Comparison of ENCODE assay signal across 1 cellular context in the genomic region with DNA sequence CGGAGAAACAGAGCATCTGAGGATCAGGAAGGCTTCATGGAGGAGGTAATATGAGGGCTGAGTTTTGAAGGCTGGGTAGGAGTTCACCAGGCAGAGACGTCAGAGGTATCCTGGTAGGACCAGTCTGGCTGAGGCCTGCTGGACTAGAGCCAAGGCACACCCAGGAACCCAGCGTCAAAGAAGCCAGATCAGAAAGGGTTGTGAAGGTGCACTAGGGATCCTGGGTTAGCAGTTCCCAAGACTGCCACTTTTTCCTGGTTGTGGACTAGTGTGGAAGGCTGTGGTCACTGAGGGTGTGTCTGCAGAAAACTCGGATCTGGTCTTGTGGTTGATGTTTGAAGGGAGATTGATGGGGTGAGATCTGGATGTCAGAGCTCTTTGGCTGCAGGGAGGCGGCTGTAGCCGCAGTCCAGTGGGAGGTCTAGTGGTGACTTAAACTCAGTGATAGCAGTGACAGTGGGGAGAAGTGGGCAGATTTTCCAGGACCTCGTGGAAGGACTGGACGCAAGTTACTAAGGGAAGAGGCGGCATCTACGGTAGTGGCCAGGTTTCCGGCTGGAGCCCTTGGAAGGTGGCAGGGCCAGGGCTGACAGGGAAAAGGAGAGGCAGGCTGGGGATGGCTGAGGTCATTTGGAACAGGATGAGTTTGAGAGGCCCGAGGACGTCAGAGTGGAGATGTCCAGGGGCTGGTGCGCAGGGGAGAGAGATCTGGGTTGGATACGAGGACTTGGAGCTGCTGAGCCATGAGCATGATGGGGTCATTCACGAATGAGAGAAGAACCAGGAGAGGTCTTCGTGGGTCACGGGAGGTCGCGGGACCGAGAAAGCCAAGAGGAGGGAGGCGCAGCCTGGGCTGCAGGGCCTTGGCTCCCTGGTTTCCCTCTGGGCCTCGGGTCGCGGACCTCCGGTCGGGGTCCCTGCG.
A peak's percentile ranks its signal among the peaks of the same experiment; 100 is the strongest.
TF ChIP-seq lines count a peak whose summit lies in the region.

No MANE protein-coding gene starts in this region.

TF ChIP-seq in K562, 482 proteins besides CTCF, POLR2A, EP300 and RAD21 (continued from another document and continues in another):
- TF ChIP-seq, protein P1, sequence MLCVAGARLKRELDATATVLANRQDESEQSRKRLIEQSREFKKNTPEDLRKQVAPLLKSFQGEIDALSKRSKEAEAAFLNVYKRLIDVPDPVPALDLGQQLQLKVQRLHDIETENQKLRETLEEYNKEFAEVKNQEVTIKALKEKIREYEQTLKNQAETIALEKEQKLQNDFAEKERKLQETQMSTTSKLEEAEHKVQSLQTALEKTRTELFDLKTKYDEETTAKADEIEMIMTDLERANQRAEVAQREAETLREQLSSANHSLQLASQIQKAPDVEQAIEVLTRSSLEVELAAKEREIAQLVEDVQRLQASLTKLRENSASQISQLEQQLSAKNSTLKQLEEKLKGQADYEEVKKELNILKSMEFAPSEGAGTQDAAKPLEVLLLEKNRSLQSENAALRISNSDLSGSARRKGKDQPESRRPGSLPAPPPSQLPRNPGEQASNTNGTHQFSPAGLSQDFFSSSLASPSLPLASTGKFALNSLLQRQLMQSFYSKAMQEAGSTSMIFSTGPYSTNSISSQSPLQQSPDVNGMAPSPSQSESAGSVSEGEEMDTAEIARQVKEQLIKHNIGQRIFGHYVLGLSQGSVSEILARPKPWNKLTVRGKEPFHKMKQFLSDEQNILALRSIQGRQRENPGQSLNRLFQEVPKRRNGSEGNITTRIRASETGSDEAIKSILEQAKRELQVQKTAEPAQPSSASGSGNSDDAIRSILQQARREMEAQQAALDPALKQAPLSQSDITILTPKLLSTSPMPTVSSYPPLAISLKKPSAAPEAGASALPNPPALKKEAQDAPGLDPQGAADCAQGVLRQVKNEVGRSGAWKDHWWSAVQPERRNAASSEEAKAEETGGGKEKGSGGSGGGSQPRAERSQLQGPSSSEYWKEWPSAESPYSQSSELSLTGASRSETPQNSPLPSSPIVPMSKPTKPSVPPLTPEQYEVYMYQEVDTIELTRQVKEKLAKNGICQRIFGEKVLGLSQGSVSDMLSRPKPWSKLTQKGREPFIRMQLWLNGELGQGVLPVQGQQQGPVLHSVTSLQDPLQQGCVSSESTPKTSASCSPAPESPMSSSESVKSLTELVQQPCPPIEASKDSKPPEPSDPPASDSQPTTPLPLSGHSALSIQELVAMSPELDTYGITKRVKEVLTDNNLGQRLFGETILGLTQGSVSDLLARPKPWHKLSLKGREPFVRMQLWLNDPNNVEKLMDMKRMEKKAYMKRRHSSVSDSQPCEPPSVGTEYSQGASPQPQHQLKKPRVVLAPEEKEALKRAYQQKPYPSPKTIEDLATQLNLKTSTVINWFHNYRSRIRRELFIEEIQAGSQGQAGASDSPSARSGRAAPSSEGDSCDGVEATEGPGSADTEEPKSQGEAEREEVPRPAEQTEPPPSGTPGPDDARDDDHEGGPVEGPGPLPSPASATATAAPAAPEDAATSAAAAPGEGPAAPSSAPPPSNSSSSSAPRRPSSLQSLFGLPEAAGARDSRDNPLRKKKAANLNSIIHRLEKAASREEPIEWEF (CRISPR knock-in tag; IDR thresholded peaks at IDR 0.05): no peak
- TF ChIP-seq, protein P2, sequence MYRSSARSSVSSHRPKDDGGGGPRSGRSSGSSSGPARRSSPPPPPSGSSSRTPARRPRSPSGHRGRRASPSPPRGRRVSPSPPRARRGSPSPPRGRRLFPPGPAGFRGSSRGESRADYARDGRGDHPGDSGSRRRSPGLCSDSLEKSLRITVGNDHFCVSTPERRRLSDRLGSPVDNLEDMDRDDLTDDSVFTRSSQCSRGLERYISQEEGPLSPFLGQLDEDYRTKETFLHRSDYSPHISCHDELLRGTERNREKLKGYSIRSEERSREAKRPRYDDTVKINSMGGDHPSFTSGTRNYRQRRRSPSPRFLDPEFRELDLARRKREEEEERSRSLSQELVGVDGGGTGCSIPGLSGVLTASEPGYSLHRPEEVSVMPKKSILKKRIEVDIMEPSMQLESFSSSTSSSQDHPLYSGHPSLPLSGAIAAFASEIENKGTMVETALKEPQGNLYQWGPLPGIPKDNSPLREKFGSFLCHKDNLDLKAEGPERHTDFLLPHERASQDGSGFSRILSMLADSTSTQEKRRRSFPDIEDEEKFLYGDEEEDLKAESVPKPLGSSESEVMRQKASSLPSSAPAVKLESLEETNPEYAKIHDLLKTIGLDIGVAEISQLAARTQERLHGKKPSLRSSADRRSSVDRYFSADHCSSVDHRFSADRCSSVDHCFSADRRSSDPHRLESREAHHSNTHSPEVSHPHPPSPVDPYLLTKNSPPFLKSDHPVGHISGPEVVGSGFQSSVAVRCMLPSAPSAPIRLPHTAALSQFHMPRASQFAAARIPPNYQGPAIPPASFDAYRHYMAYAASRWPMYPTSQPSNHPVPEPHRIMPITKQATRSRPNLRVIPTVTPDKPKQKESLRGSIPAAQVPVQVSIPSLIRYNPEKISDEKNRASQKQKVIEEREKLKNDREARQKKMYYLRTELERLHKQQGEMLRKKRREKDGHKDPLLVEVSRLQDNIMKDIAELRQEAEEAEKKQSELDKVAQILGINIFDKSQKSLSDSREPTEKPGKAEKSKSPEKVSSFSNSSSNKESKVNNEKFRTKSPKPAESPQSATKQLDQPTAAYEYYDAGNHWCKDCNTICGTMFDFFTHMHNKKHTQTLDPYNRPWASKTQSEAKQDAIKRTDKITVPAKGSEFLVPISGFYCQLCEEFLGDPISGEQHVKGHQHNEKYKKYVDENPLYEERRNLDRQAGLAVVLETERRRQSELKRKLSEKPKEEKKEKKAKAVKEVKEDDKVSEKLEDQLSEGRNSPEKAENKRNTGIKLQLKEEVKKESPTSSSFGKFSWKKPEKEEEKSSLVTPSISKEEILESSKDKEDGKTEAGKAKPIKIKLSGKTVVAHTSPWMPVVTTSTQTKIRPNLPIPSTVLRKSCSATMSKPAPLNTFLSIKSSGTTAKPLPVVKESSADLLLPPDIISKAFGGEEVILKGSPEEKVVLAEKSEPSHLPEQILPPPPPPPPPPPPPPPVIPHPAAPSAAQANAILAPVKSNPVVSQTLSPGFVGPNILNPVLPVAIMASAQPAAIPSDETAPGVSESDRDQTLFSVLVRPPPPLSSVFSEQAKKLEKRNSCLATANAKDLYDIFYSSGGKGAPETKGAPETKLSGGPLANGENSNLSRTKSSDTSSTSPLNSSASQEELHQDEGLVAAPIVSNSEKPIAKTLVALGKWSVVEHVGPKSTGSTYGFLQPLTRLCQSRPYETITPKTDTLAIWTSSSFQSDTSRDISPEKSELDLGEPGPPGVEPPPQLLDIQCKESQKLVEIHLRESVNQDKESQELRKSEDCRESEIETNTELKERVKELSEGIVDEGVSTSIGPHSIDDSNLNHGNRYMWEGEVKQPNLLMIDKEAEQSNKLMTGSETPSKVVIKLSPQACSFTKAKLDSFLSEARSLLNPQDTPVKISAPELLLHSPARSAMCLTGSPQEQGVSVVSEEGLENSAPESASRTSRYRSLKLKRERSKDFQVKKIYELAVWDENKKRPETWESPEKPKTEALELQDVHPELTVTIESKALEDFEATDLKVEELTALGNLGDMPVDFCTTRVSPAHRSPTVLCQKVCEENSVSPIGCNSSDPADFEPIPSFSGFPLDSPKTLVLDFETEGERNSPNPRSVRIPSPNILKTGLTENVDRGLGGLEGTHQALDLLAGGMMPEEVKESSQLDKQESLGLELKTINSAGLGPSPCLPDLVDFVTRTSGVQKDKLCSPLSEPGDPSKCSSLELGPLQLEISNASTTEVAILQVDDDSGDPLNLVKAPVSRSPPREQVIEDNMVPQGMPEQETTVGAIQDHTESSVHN (IDR thresholded peaks at IDR 0.05; ENCODE audit: borderline replicate concordance in 1 of 2, low read depth in 1 of 2): no peak
- TF ChIP-seq ZNF609 (CRISPR knock-in tag; IDR thresholded peaks at IDR 0.05; ENCODE audit: borderline replicate concordance): no peak; the same call in 1 of the 2 replicates
- TF ChIP-seq ZFX (CRISPR knock-in tag; IDR thresholded peaks at IDR 0.05): no peak
- 0 out of 2 replicates have a peak, but pooled peaks have one; percentile 21 for TF ChIP-seq THRB (CRISPR knock-in tag; conservative IDR thresholded peaks at IDR 0.05)
- TF ChIP-seq, protein P3, sequence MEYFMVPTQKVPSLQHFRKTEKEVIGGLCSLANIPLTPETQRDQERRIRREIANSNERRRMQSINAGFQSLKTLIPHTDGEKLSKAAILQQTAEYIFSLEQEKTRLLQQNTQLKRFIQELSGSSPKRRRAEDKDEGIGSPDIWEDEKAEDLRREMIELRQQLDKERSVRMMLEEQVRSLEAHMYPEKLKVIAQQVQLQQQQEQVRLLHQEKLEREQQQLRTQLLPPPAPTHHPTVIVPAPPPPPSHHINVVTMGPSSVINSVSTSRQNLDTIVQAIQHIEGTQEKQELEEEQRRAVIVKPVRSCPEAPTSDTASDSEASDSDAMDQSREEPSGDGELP (CRISPR knock-in tag; IDR thresholded peaks at IDR 0.05; ENCODE audit: borderline replicate concordance): peak; percentile 44; the same call in 1 of the 2 replicates
- TF ChIP-seq HMG20B (CRISPR knock-in tag; IDR thresholded peaks at IDR 0.05): 0 out of 2 replicates have a peak, but pooled peaks have one; percentile 19
- no peak for TF ChIP-seq CHD4 (IDR thresholded peaks at IDR 0.05; ENCODE audit: insufficient read depth, insufficient replicate concordance, low read depth, low read length, poor library complexity, severe bottlenecking)
- TF ChIP-seq GATA2 (CRISPR knock-in tag; IDR thresholded peaks at IDR 0.05): no peak
- peak; percentile 15; the same call in 1 of the 2 replicates for TF ChIP-seq RNF2 (IDR thresholded peaks at IDR 0.05)
- TF ChIP-seq ZNF354B (CRISPR knock-in tag; IDR thresholded peaks at IDR 0.05): no peak
- TF ChIP-seq LARP7 (IDR thresholded peaks at IDR 0.05): no peak
- TF ChIP-seq BCLAF1 (IDR thresholded peaks at IDR 0.05; ENCODE audit: borderline replicate concordance in 1 of 2, control insufficient read depth in 1 of 2, low read depth in 2 of 2, low read length in 1 of 2): no peak
- TF ChIP-seq CBFA2T3 (IDR thresholded peaks at IDR 0.05): peak; percentile 24; the same call in 1 of the 2 replicates
- TF ChIP-seq TEAD4 (IDR thresholded peaks at IDR 0.05; ENCODE audit: low read length): 0 out of 2 replicates have a peak, but pooled peaks have one; percentile 22
- TF ChIP-seq TEAD4 (CRISPR knock-in tag; IDR thresholded peaks at IDR 0.05; ENCODE audit: borderline replicate concordance): no peak
- TF ChIP-seq ZNF444 (CRISPR knock-in tag; IDR thresholded peaks at IDR 0.05): no peak
- TF ChIP-seq HDAC6 (IDR thresholded peaks at IDR 0.05; ENCODE audit: low read depth, low read length): no peak
- no peak for TF ChIP-seq RFX1 (IDR thresholded peaks at IDR 0.05)
- TF ChIP-seq, protein P4, sequence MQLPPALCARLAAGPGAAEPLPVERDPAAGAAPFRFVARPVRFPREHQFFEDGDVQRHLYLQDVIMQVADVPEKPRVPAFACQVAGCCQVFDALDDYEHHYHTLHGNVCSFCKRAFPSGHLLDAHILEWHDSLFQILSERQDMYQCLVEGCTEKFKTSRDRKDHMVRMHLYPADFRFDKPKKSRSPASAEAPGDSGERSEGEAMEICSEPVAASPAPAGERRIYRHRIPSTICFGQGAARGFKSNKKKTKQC (CRISPR knock-in tag; IDR thresholded peaks at IDR 0.05): no peak; the same call in 1 of the 2 replicates
- no peak for TF ChIP-seq EP400 (IDR thresholded peaks at IDR 0.05)
- no peak for TF ChIP-seq RBFOX2 (IDR thresholded peaks at IDR 0.05; ENCODE audit: low read depth, low read length)
